Comparison of ENCODE assay signal across 1 cellular context in the genomic region with DNA sequence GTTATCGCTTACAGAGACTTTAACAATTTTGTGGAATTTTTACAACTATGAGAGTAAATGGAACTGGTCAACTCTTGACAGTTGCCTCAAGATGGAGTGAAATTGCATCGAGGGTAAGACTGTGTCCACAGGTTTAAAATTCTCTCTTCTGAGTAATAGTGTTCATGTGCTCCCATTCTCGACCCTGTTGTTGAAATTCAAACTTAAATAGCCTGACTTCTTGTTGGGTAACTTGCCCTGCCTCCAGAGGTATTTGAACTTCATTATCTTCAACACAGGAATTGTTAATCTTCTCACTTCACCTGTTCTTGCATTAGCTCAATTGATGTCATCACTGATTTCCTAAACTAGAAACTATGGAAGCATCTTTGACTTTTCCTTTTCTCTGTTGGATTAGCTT.
TF ChIP-seq lines count a peak whose summit lies in the region.

No MANE protein-coding gene starts in this region.

TF ChIP-seq in SK-N-SH, 30 proteins besides CTCF, POLR2A, EP300 and RAD21 (continued from another document):
- TF ChIP-seq, protein P1, sequence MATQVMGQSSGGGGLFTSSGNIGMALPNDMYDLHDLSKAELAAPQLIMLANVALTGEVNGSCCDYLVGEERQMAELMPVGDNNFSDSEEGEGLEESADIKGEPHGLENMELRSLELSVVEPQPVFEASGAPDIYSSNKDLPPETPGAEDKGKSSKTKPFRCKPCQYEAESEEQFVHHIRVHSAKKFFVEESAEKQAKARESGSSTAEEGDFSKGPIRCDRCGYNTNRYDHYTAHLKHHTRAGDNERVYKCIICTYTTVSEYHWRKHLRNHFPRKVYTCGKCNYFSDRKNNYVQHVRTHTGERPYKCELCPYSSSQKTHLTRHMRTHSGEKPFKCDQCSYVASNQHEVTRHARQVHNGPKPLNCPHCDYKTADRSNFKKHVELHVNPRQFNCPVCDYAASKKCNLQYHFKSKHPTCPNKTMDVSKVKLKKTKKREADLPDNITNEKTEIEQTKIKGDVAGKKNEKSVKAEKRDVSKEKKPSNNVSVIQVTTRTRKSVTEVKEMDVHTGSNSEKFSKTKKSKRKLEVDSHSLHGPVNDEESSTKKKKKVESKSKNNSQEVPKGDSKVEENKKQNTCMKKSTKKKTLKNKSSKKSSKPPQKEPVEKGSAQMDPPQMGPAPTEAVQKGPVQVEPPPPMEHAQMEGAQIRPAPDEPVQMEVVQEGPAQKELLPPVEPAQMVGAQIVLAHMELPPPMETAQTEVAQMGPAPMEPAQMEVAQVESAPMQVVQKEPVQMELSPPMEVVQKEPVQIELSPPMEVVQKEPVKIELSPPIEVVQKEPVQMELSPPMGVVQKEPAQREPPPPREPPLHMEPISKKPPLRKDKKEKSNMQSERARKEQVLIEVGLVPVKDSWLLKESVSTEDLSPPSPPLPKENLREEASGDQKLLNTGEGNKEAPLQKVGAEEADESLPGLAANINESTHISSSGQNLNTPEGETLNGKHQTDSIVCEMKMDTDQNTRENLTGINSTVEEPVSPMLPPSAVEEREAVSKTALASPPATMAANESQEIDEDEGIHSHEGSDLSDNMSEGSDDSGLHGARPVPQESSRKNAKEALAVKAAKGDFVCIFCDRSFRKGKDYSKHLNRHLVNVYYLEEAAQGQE (IDR thresholded peaks at IDR 0.05; ENCODE audit: low read depth, low read length): no peak
- no peak for TF ChIP-seq TCF12 (IDR thresholded peaks at IDR 0.05)
- TF ChIP-seq RFX5 (IDR thresholded peaks at IDR 0.05; ENCODE audit: low read length): no peak
- TF ChIP-seq, protein P2, sequence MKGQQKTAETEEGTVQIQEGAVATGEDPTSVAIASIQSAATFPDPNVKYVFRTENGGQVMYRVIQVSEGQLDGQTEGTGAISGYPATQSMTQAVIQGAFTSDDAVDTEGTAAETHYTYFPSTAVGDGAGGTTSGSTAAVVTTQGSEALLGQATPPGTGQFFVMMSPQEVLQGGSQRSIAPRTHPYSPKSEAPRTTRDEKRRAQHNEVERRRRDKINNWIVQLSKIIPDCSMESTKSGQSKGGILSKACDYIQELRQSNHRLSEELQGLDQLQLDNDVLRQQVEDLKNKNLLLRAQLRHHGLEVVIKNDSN (IDR thresholded peaks at IDR 0.05; ENCODE audit: borderline replicate concordance, low read depth): no peak
- TF ChIP-seq, protein P3, sequence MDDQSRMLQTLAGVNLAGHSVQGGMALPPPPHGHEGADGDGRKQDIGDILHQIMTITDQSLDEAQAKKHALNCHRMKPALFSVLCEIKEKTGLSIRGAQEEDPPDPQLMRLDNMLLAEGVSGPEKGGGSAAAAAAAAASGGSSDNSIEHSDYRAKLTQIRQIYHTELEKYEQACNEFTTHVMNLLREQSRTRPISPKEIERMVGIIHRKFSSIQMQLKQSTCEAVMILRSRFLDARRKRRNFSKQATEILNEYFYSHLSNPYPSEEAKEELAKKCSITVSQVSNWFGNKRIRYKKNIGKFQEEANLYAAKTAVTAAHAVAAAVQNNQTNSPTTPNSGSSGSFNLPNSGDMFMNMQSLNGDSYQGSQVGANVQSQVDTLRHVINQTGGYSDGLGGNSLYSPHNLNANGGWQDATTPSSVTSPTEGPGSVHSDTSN (IDR thresholded peaks at IDR 0.05): no peak
- no peak for TF ChIP-seq RXRA (IDR thresholded peaks at IDR 0.05; ENCODE audit: borderline replicate concordance, low read depth)
- TF ChIP-seq GATA2 (CRISPR knock-in tag; IDR thresholded peaks at IDR 0.05): no peak
- TF ChIP-seq, protein P4, sequence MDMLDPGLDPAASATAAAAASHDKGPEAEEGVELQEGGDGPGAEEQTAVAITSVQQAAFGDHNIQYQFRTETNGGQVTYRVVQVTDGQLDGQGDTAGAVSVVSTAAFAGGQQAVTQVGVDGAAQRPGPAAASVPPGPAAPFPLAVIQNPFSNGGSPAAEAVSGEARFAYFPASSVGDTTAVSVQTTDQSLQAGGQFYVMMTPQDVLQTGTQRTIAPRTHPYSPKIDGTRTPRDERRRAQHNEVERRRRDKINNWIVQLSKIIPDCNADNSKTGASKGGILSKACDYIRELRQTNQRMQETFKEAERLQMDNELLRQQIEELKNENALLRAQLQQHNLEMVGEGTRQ (IDR thresholded peaks at IDR 0.05; ENCODE audit: borderline replicate concordance, low read depth, low read length): no peak
- TF ChIP-seq JUND (IDR thresholded peaks at IDR 0.05): no peak
TF ChIP-seq in SK-N-SH: peak in this region for 0.
